In the genomic region with DNA sequence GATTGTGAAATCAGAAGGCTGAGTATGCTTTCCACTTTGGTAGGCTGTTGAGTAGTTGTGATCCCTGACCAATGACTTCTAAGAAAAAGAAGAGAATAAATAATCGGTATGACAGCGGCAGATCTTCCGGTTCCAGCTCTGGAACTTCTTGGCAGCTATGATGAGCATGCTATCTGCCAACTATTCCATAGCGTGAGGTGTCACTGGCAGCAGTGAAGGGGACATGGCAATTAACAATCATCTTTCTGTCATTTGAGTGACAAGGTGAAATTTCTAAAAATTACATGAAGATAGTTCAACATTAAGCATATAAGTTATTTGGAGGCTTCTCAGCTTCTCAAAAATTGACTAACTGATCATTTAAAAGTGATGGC, we compare ENCODE assay signal across 17 cellular contexts.
"Had no signal": no experiment of that assay in that cellular context is flagged by ENCODE, and none has a peak within 500 bp of the region (broad histone marks: within the 10 kb centered on the region; RNA-seq: fewer than 3 reads in every experiment).

No MANE protein-coding gene starts in this region.

- H3K4me2 ChIP-seq: hepatocyte, smooth muscle cell had no signal

- H3K4me3 Mint-ChIP-seq: natural killer cell; stimulated activated effector memory CD8-positive, alpha-beta T cell treated with anti-CD3 and anti-CD28 coated beads, Interleukin-12 subunit alpha, Interleukin-12 subunit beta, amount 100 ng/mL, for 72 hours; type B pancreatic cell had no signal

- H3K27ac ChIP-seq: foreskin keratinocyte, hepatocyte, suprapubic skin, thyroid gland had no signal

- H2AFZ ChIP-seq: hepatocyte had no signal

- H3K4me1 ChIP-seq: foreskin keratinocyte, suprapubic skin, thyroid gland had no signal

- H3K9me3 Mint-ChIP-seq: type B pancreatic cell had no signal

- H3K4me1 Mint-ChIP-seq: natural killer cell; stimulated activated effector memory CD8-positive, alpha-beta T cell treated with anti-CD3 and anti-CD28 coated beads, Interleukin-12 subunit alpha, Interleukin-12 subunit beta, amount 100 ng/mL, for 72 hours had no signal

- H3K27ac Mint-ChIP-seq: natural killer cell; stimulated activated effector memory CD8-positive, alpha-beta T cell treated with anti-CD3 and anti-CD28 coated beads, Interleukin-12 subunit alpha, Interleukin-12 subunit beta, amount 100 ng/mL, for 72 hours; type B pancreatic cell had no signal

- H3K9me3 ChIP-seq: suprapubic skin, thyroid gland had no signal

- H3K36me3 Mint-ChIP-seq: natural killer cell; stimulated activated effector memory CD8-positive, alpha-beta T cell treated with anti-CD3 and anti-CD28 coated beads, Interleukin-12 subunit alpha, Interleukin-12 subunit beta, amount 100 ng/mL, for 72 hours; type B pancreatic cell had no signal

- H3K27me3 ChIP-seq: foreskin keratinocyte, hepatocyte, suprapubic skin, thyroid gland had no signal

- ATAC-seq: mucosa of descending colon; natural killer cell; stimulated activated effector memory CD8-positive, alpha-beta T cell treated with anti-CD3 and anti-CD28 coated beads, Interleukin-12 subunit alpha, Interleukin-12 subunit beta, amount 100 ng/mL, for 72 hours; stimulated activated naive CD8-positive, alpha-beta T cell treated with anti-CD3 and anti-CD28 coated beads, Interleukin-15, Interleukin-2, amounts not matched to agents 100 U/mL and 50 U/mL, for 24 hours had no signal

- DNase-seq: cerebellar nuclear complex; dermis blood vessel endothelial cell; erythroblast; head of caudate nucleus; mucosa of descending colon; natural killer cell; posterior cingulate gyrus; stimulated activated CD4-positive, alpha-beta T cell treated with anti-CD3 and anti-CD28 coated beads, Interleukin-4, amount 100 ng/mL, for 1 hour; stimulated activated CD8-positive, alpha-beta memory T cell treated with anti-CD3 and anti-CD28 coated beads, Interleukin-4, amount 100 ng/mL, for 48 hours; stimulated activated naive CD8-positive, alpha-beta T cell treated with anti-CD3 and anti-CD28 coated beads, Interleukin-15, Interleukin-2, amounts not matched to agents 100 U/mL and 50 U/mL, for 24 hours; thyroid gland had no signal

- H3K79me2 ChIP-seq: hepatocyte had no signal

- H3K36me3 ChIP-seq: suprapubic skin, thyroid gland had no signal

- H3K4me3 ChIP-seq: hepatocyte, mucosa of descending colon, smooth muscle cell, suprapubic skin, thyroid gland had no signal

- H3K27me3 Mint-ChIP-seq: type B pancreatic cell had no signal
